Comparison of ENCODE assay signal across 16 cellular contexts in the genomic region with DNA sequence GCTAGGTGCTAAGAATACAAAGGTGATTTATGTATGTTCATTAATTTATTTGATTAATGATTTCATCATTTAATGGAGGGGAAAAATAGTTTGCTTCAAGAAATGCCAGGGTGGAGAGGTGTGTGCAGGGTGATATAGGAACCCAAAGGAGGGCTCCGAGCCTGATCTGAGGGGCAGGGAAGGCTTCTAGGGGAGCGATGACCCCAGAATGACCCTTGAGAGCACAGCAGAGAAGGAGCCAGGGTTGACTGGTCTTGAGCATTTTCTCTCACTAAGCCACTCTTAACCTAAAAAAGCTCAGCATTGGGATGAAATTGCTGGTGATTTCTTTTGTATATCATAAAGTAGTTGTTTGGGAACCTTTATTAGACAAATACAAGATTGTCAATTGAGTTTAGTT.
"Had no signal": no experiment of that assay in that cellular context is flagged by ENCODE, and none has a peak within 500 bp of the region (broad histone marks: within the 10 kb centered on the region; RNA-seq: fewer than 3 reads in every experiment).

No MANE protein-coding gene starts in this region.

- H3K9me3 Mint-ChIP-seq: activated naive CD4-positive, alpha-beta T cell treated with anti-CD3 and anti-CD28 coated beads, Interleukin-2, amount 50 U/mL, for 24 hours; stimulated activated memory B cell treated with anti-CD40 and anti-IgM and Interleukin-4, amounts not matched to agents 10 μg/mL and 1 μg/mL and 100 μg/mL, for 72 hours had no signal

- H3K4me2 ChIP-seq: neural progenitor cell, smooth muscle cell had no signal

- H3K36me3 ChIP-seq: neural progenitor cell, pancreas, vagina had no signal

- H3K4me1 ChIP-seq: neural progenitor cell had no signal

- H3K9me3 ChIP-seq: body of pancreas, left lung, pancreas, suprapubic skin, vagina had no signal

- ATAC-seq: activated CD4-positive, CD25-positive, alpha-beta regulatory T cell treated with anti-CD3 and anti-CD28 coated beads, Interleukin-2, amount 50 U/mL, for 24 hours; body of pancreas; left lung; stimulated activated memory B cell treated with anti-CD40 and anti-IgM and Interleukin-4, amounts not matched to agents 10 μg/mL and 1 μg/mL and 100 μg/mL, for 72 hours had no signal

- H3K27me3 Mint-ChIP-seq: activated naive CD4-positive, alpha-beta T cell treated with anti-CD3 and anti-CD28 coated beads, Interleukin-2, amount 50 U/mL, for 24 hours; stimulated activated memory B cell treated with anti-CD40 and anti-IgM and Interleukin-4, amounts not matched to agents 10 μg/mL and 1 μg/mL and 100 μg/mL, for 72 hours had no signal

- H3K27ac Mint-ChIP-seq: neural progenitor cell; stimulated activated memory B cell treated with anti-CD40 and anti-IgM and Interleukin-4, amounts not matched to agents 10 μg/mL and 1 μg/mL and 100 μg/mL, for 72 hours; T-helper 2 cell treated with Interferon-gamma antibody and Interleukin-4, amounts not matched to agents 5 μg/mL and 100 μg/mL, for 36 hours had no signal

- H2AFZ ChIP-seq: neural progenitor cell had no signal

- H3K27ac ChIP-seq: neural progenitor cell, suprapubic skin, vagina had no signal

- H3K4me3 ChIP-seq: body of pancreas, left lung, neural progenitor cell, pancreas, smooth muscle cell, suprapubic skin, vagina had no signal

- H3K9ac ChIP-seq: neural progenitor cell had no signal

- H3K27me3 ChIP-seq: body of pancreas, left lung, neural progenitor cell, pancreas, suprapubic skin, vagina had no signal

- H3K4me3 Mint-ChIP-seq: activated naive CD4-positive, alpha-beta T cell treated with anti-CD3 and anti-CD28 coated beads, Interleukin-2, amount 50 U/mL, for 24 hours; neural progenitor cell; stimulated activated memory B cell treated with anti-CD40 and anti-IgM and Interleukin-4, amounts not matched to agents 10 μg/mL and 1 μg/mL and 100 μg/mL, for 72 hours; T-helper 2 cell treated with Interferon-gamma antibody and Interleukin-4, amounts not matched to agents 5 μg/mL and 100 μg/mL, for 36 hours had no signal

- DNase-seq: activated effector memory CD4-positive, alpha-beta T cell treated with Interleukin-2 at 50 U/mL for 16 hours; body of pancreas; glutamatergic neuron; left lung; mesenchymal stem cell; pancreas; retina; SW 1271 had no signal
